In genomic region chr5:79235222-79235577, GRCh38 we compare ENCODE assay signal across 8 cellular contexts. TPM values are rescaled to one million over a fixed set of nuclear protein-coding genes. Genes with fewer than 3 reads are reported as not detected.
A peak's percentile ranks its signal among the peaks of the same experiment; 100 is the strongest.
DNase-seq lines count a peak whose midpoint lies in the region; ATAC-seq, FAIRE-seq and TF ChIP-seq lines count a peak whose summit lies in the region.

No MANE protein-coding gene starts in this region.

- H3K27ac ChIP-seq in HUES48 (ENCODE audit: low read depth, low read length) (no peak overlapping the region), HepG2 (ENCODE audit: extremely low read length, insufficient read depth, low read length) (peak overlapping the region; percentile 98), urinary bladder (ENCODE audit: low read depth) (no peak overlapping the region)

- peak overlapping the region; percentile 89 for H3K4me2 ChIP-seq in HepG2 (ENCODE audit: low read depth, low read length)

- H4K20me1 ChIP-seq in HepG2 (ENCODE audit: insufficient read depth, low read length) = peaks cover 23% of the 10 kb centered on the region

- peak; percentile 4 for FAIRE-seq in HepG2 (lab: Jason Lieb, UNC)

- intact Hi-C loops in HepG2 (cut with micrococcal nuclease; ENCODE audit: unreplicated experiment) = loop anchor here (5.0 kb wide), 1 partner anchor 277 kb away; the partner anchor contains the start of gene HOMER1

- peak overlapping the region; percentile 49 for H2AFZ ChIP-seq in HepG2 (ENCODE audit: low read length)

- no peak for TF ChIP-seq CTCF in astrocyte of the spinal cord (IDR thresholded peaks at IDR 0.05; ENCODE audit: low read depth, low read length)
- TF ChIP-seq CTCF in HepG2 (CRISPR knock-in tag; IDR thresholded peaks at IDR 0.05) = no peak

- H3K4me3 ChIP-seq in HUES48 (ENCODE audit: low read depth, low read length) (peak overlapping the region; percentile 78), astrocyte of the spinal cord (ENCODE audit: low read depth, low read length) (peak overlapping the region; percentile 81), HepG2 (replicated peaks in 1 of 3; ENCODE audit: insufficient read depth in 1 of 3, low read depth in 2 of 3, low read length in 3 of 3) (peak overlapping the region; percentile 94 to 98 (median 95)), urinary bladder (ENCODE audit: low read depth, low read length) (peak overlapping the region; percentile 84)

- TSS peak; percentile 90 for BruUV-seq in HepG2 (replicated peaks; lab: Mats Ljungman, UMichigan)

- peak; percentile 38 for DNase-seq in NCI-H82 (lab: John Stamatoyannopoulos, UW)
- no peak for DNase-seq in NCI-H82 treated with DMSO at 0.1 percent for 48 hours (lab: John Stamatoyannopoulos, UW; ENCODE audit: unreplicated experiment)
- peak; percentile 49 for DNase-seq in astrocyte of the spinal cord (ENCODE audit: low read depth, low spot score)
- peak; percentile 75 for DNase-seq in HepG2 (ENCODE audit: low spot score)
- no peak for DNase-seq in NCI-H1694 (lab: John Stamatoyannopoulos, UW)
- no peak for DNase-seq in NCI-H1436 treated with DMSO at 0.1 percent for 48 hours (lab: John Stamatoyannopoulos, UW)

- H3K9ac ChIP-seq in HUES48 (ENCODE audit: low read depth, low read length) = peak overlapping the region; percentile 83
- peak overlapping the region; percentile 91 for H3K9ac ChIP-seq in HepG2 (ENCODE audit: insufficient read depth, low read depth, low read length)

- TF ChIP-seq RAD21 in HepG2 (CRISPR knock-in tag; IDR thresholded peaks at IDR 0.05) = no peak

- CTCF ChIA-PET in HepG2 (lab: Yijun Ruan, JAX; ENCODE audit: low intra/inter-chr PET ratio, low total read pairs) = no interaction called here

- no peaks in the 10 kb centered on the region for H3K36me3 ChIP-seq in HUES48 (ENCODE audit: control insufficient read depth, insufficient read depth, low read length)
- H3K36me3 ChIP-seq in HepG2 (replicated peaks in 1 of 2; ENCODE audit: control insufficient read depth in 1 of 2, insufficient read depth in 2 of 2, low read length in 2 of 2) = no peaks in the 10 kb centered on the region
- no peaks in the 10 kb centered on the region for H3K36me3 ChIP-seq in urinary bladder (ENCODE audit: insufficient read depth)

- POLR2A ChIA-PET in HepG2 (lab: Yijun Ruan, JAX) = no interaction called here

- WGBS in HepG2 (ENCODE audit: low lambda C conversion rate) = 1% methylated on average over 2 of the region's 2 CpGs
- WGBS in urinary bladder = 28% methylated on average over 2 of the region's 2 CpGs

- in situ Hi-C loops in astrocyte of the spinal cord (cut with HindIII; ENCODE audit: low sequenced_read_pairs) (no loop called here), HepG2 (cut with HindIII; ENCODE audit: extremely low pct_ligation_motif_present, low pct_unique_long_range_greater_than_20kb) (no loop called here)

- H3K4me1 ChIP-seq in HUES48 (ENCODE audit: control insufficient read depth, insufficient read depth, low read length) (0 out of 2 replicates have a peak, but pooled peaks cover 2% of the 10 kb centered on the region), HepG2 (ENCODE audit: insufficient read depth, low read length) (peaks cover 14% of the 10 kb centered on the region), urinary bladder (ENCODE audit: insufficient read depth) (no peaks in the 10 kb centered on the region)

- TF ChIP-seq EP300 in HepG2 (IDR thresholded peaks at IDR 0.05; ENCODE audit: low read depth in 2 of 2, low read length in 2 of 2) (peak in 1 of 2 experiments; percentile 68; a peak in 2 of 4 replicates), HepG2 (CRISPR knock-in tag; IDR thresholded peaks at IDR 0.05; ENCODE audit: borderline replicate concordance) (0 out of 2 replicates have a peak, but pooled peaks have one; percentile 35)

- H3K9me3 ChIP-seq in HUES48 (ENCODE audit: control insufficient read depth, insufficient read depth, low read length) = no peaks in the 10 kb centered on the region
- H3K9me3 ChIP-seq in HepG2 (ENCODE audit: low read length) = no peaks in the 10 kb centered on the region

- no peak for TF ChIP-seq POLR2A in HepG2 (IDR thresholded peaks at IDR 0.05; ENCODE audit: insufficient read depth in 1 of 2, low read depth in 2 of 2, low read length in 2 of 2)

- peaks cover 34% of the 10 kb centered on the region for H3K79me2 ChIP-seq in HepG2 (ENCODE audit: insufficient read depth, low read length)

- H3K27me3 ChIP-seq in HUES48 (ENCODE audit: control insufficient read depth, insufficient read depth, low read length) = no peaks in the 10 kb centered on the region
- H3K27me3 ChIP-seq in HepG2 (ENCODE audit: control insufficient read depth in 1 of 2, insufficient read depth in 2 of 2, low read length in 2 of 2) = no peaks in the 10 kb centered on the region; a peak in 1 of 5 replicates

- ATAC-seq in HepG2 = peak; percentile 49

TF ChIP-seq in HepG2, 621 proteins besides CTCF, POLR2A, EP300 and RAD21 (continues in another document):
- TF ChIP-seq SOX6 (IDR thresholded peaks at IDR 0.05) (no peak), SOX6 (CRISPR knock-in tag; IDR thresholded peaks at IDR 0.05) (peak; percentile 67), ZBTB7B (CRISPR knock-in tag; IDR thresholded peaks at IDR 0.05) (no peak; the same call in 1 of the 2 replicates), SCMH1 (CRISPR knock-in tag; IDR thresholded peaks at IDR 0.05; ENCODE audit: borderline replicate concordance) (no peak), HOXA5 (CRISPR knock-in tag; IDR thresholded peaks at IDR 0.05) (no peak), ZUFSP (CRISPR knock-in tag; IDR thresholded peaks at IDR 0.05; ENCODE audit: borderline replicate concordance) (no peak), POLR2AphosphoS5 (IDR thresholded peaks at IDR 0.05; ENCODE audit: low read depth, low read length) (no peak), HNF4G (IDR thresholded peaks at IDR 0.05; ENCODE audit: borderline replicate concordance, low read depth, low read length) (no peak), HNF4G (CRISPR knock-in tag; IDR thresholded peaks at IDR 0.05; ENCODE audit: borderline replicate concordance, low read depth) (no peak), ZKSCAN5 (CRISPR knock-in tag; IDR thresholded peaks at IDR 0.05) (no peak)
- TF ChIP-seq, protein P1, sequence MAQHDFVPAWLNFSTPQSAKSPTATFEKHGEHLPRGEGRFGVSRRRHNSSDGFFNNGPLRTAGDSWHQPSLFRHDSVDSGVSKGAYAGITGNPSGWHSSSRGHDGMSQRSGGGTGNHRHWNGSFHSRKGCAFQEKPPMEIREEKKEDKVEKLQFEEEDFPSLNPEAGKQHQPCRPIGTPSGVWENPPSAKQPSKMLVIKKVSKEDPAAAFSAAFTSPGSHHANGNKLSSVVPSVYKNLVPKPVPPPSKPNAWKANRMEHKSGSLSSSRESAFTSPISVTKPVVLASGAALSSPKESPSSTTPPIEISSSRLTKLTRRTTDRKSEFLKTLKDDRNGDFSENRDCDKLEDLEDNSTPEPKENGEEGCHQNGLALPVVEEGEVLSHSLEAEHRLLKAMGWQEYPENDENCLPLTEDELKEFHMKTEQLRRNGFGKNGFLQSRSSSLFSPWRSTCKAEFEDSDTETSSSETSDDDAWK (CRISPR knock-in tag; IDR thresholded peaks at IDR 0.05) = no peak

RNA-seq across cellular contexts. Expression of gene JMY, which starts 0.7 kb away (rescaled TPM):
- total RNA-seq in HepG2 (2016; rRNA removed; fragmentation: Illumina TruSeq; extraction: Trizol) (4.0 and 7.4 TPM in 2 replicates), urinary bladder (38.3 TPM)
- total RNA-seq in HepG2 (2016; cell fraction: cytosol; rRNA removed; fragmentation: Illumina TruSeq; extraction: Trizol; ENCODE audit: low read depth) = 0.61 and 0.62 TPM in 2 replicates
- total RNA-seq in HepG2 (2016; cell fraction: insoluble cytoplasmic fraction; rRNA removed; fragmentation: Illumina TruSeq; extraction: Trizol) = 4.5 and 5.1 TPM in 2 replicates
- 1.4 and 3.2 TPM in 2 replicates for total RNA-seq in HepG2 (2016; cell fraction: membrane; rRNA removed; fragmentation: Illumina TruSeq; extraction: Trizol)
- total RNA-seq in HepG2 (2016; cell fraction: nucleus; rRNA removed; fragmentation: Illumina TruSeq; extraction: Trizol) = 6.2 and 6.7 TPM in 2 replicates
- polyA plus RNA-seq in HepG2 (2011; rRNA removed) (4.0 and 4.2 TPM in 2 replicates), urinary bladder (10.4 TPM)
- 1.3 and 2.5 TPM in 2 replicates for polyA plus RNA-seq in HepG2 (2011; cell fraction: cytosol; rRNA removed)
- polyA plus RNA-seq in HepG2 (2011; cell fraction: nucleus; rRNA removed) = 4.0 and 5.4 TPM in 2 replicates
- 5.7 and 8.3 TPM in 2 replicates for polyA plus RNA-seq in HepG2 (2012)
- polyA plus RNA-seq in HepG2 (2016; cell fraction: cytosol; fragmentation: Illumina TruSeq; extraction: Trizol; ENCODE audit: low read depth) = 0.10 and 0.15 TPM in 2 replicates
- polyA plus RNA-seq in HepG2 (2016; cell fraction: insoluble cytoplasmic fraction; fragmentation: Illumina TruSeq; extraction: Trizol; ENCODE audit: low read depth) = 3.2 and 3.6 TPM in 2 replicates
- 0.41 and 0.42 TPM in 2 replicates for polyA plus RNA-seq in HepG2 (2016; cell fraction: membrane; fragmentation: Illumina TruSeq; extraction: Trizol; ENCODE audit: low read depth)
- 5.6 and 6.1 TPM in 2 replicates for polyA plus RNA-seq in HepG2 (2016; cell fraction: nucleus; fragmentation: Illumina TruSeq; extraction: Trizol; ENCODE audit: insufficient read depth, low read depth)
- polyA minus RNA-seq in HepG2 (2011; rRNA and poly(A)+ RNA removed; ENCODE audit: low replicate concordance) = 3.5 and 7.2 TPM in 2 replicates
- polyA minus RNA-seq in HepG2 (2011; cell fraction: cytosol; rRNA and poly(A)+ RNA removed) = 7.0 and 8.4 TPM in 2 replicates
- polyA minus RNA-seq in HepG2 (2011; cell fraction: nucleus; rRNA and poly(A)+ RNA removed) = 15.8 and 20.4 TPM in 2 replicates

Comparison
In these comparisons a context has a peak if more than half of its experiments do, and no peak if none do; other contexts are left out.
1. DNase-seq: peak in NCI-H82 (single experiment), astrocyte of the spinal cord (single experiment) and HepG2 (single experiment); none in NCI-H82 treated with DMSO at 0.1 percent for 48 hours (single experiment), NCI-H1694 (single experiment) and NCI-H1436 treated with DMSO at 0.1 percent for 48 hours (single experiment).
2. Peak in every context shown above with its lines, with median percentiles within 50 percentile points of each other: H3K4me3 ChIP-seq.